2 cellular contexts compared by ENCODE assay signal in genomic region chr20:25284131-25284601, GRCh38.
TF ChIP-seq lines count a peak whose summit lies in the region.

No MANE protein-coding gene starts in this region.

TF ChIP-seq in WTC11, 78 proteins besides CTCF, POLR2A, EP300 and RAD21 (continued from another document):
- TF ChIP-seq PREB (CRISPR knock-in tag; IDR thresholded peaks at IDR 0.05; ENCODE audit: borderline replicate concordance) (no peak), ATF2 (CRISPR knock-in tag; IDR thresholded peaks at IDR 0.05; ENCODE audit: borderline replicate concordance, low read depth) (no peak), NFATC4 (CRISPR knock-in tag; IDR thresholded peaks at IDR 0.05) (no peak), ZNF121 (CRISPR knock-in tag; IDR thresholded peaks at IDR 0.05) (no peak)
TF ChIP-seq in WTC11: peak in this region for 0.

TF ChIP-seq in HepG2, 621 proteins besides CTCF, POLR2A, EP300 and RAD21 (continued from another document):
- TF ChIP-seq ZMAT5 (CRISPR knock-in tag; IDR thresholded peaks at IDR 0.05; ENCODE audit: borderline replicate concordance, low read depth): no peak
- TF ChIP-seq CERS6 (CRISPR knock-in tag; IDR thresholded peaks at IDR 0.05): 0 out of 2 replicates have a peak, but pooled peaks have one; percentile 18
- TF ChIP-seq JUN (CRISPR knock-in tag; IDR thresholded peaks at IDR 0.05): no peak
